8 cellular contexts compared by ENCODE assay signal in genomic region chr9:16133556-16134227, GRCh38.
DNase-seq lines count a peak whose midpoint lies in the region; ATAC-seq and TF ChIP-seq lines count a peak whose summit lies in the region.

No MANE protein-coding gene starts in this region.

- H3K4me3 ChIP-seq in fibroblast of mammary gland (ENCODE audit: control insufficient read depth, low read depth, low read length) (no peak overlapping the region), osteoblast (ENCODE audit: insufficient read depth, low read length) (no peak overlapping the region), stomach (no peak overlapping the region)

- H3K27me3 ChIP-seq in osteoblast (ENCODE audit: insufficient read depth, low read length) (no peaks in the 10 kb centered on the region), stomach (no peaks in the 10 kb centered on the region)

- no peak for TF ChIP-seq POLR2A in stomach (IDR thresholded peaks at IDR 0.05)

- no peaks in the 10 kb centered on the region for H3K9me3 ChIP-seq in osteoblast (ENCODE audit: low read depth, low read length)
- H3K9me3 ChIP-seq in stomach: peaks cover 0 to 10% (median 0%) of the 10 kb centered on the region in 4 donors

- ATAC-seq in GM21723 (IDR thresholded peaks at IDR 0.05; ENCODE audit: unreplicated experiment): peak; percentile 88

- 33 to 46% (median 42%) methylated on average over 19 of the region's 19 CpGs for WGBS in stomach, 5 donors

- no peaks in the 10 kb centered on the region for H4K20me1 ChIP-seq in osteoblast (ENCODE audit: insufficient read depth, low read length)

- peak overlapping the region; percentile 54 for H2AFZ ChIP-seq in osteoblast (ENCODE audit: low read length)

- H3K36me3 ChIP-seq in osteoblast (ENCODE audit: insufficient read depth, low read length): no peaks in the 10 kb centered on the region
- no peaks in the 10 kb centered on the region for H3K36me3 ChIP-seq in stomach

- H3K4me1 ChIP-seq in osteoblast (ENCODE audit: insufficient read depth, low read length): peaks cover 39% of the 10 kb centered on the region
- no peaks in the 10 kb centered on the region for H3K4me1 ChIP-seq in stomach

- peak overlapping the region; percentile 16 for H3K4me2 ChIP-seq in osteoblast (ENCODE audit: insufficient read depth, low read length)

- H3K27ac ChIP-seq in osteoblast (ENCODE audit: low read depth, low read length) (peak overlapping the region; percentile 28), stomach (no peak overlapping the region)

- intact Hi-C loops in stomach (cut with DNase I; ENCODE audit: low total_unique reads): no loop called here

- DNase-seq in stimulated activated CD4-positive, alpha-beta T cell treated with anti-CD3 and anti-CD28 coated beads, Interleukin-15, amount 100 ng/mL, for 24 hours: peak; percentile 28
- DNase-seq in stimulated activated CD4-positive, alpha-beta T cell treated with anti-CD3 and anti-CD28 coated beads, Interleukin-12 subunit alpha, Interleukin-12 subunit beta, amount 100 ng/mL, for 4 hours: no peak
- DNase-seq in HuH-7.5 (ENCODE audit: low spot score) (peak; percentile 20), SHP77 (lab: John Stamatoyannopoulos, UW) (peak; percentile 72 to 78), fibroblast of mammary gland (ENCODE audit: low read depth) (peak; percentile 67), osteoblast (ENCODE audit: insufficient read length, low spot score, missing footprints) (peak; percentile 78), stomach (no peak)

- TF ChIP-seq EP300 in stomach (IDR thresholded peaks at IDR 0.05): no peak

- no peaks in the 10 kb centered on the region for H3K79me2 ChIP-seq in osteoblast (ENCODE audit: insufficient read depth, low read length)

- TF ChIP-seq CTCF in fibroblast of mammary gland (conservative IDR thresholded peaks at IDR 0.05; ENCODE audit: control insufficient read depth, insufficient read depth, low read depth, low read length) (peak; percentile 60), osteoblast (IDR thresholded peaks at IDR 0.05; ENCODE audit: extremely low read depth, low read depth, low read length) (peak; percentile 73), stomach (IDR thresholded peaks at IDR 0.05) (peak in 2 of 7 experiments; percentile 10 to 38)

Comparison
In these comparisons a context has a peak if more than half of its experiments do, and no peak if none do; other contexts are left out.
1. DNase-seq: peak in stimulated activated CD4-positive, alpha-beta T cell treated with anti-CD3 and anti-CD28 coated beads, Interleukin-15, amount 100 ng/mL, for 24 hours (single experiment), HuH-7.5 (single experiment), SHP77 (2 of 2), fibroblast of mammary gland (single experiment) and osteoblast (single experiment); none in stimulated activated CD4-positive, alpha-beta T cell treated with anti-CD3 and anti-CD28 coated beads, Interleukin-12 subunit alpha, Interleukin-12 subunit beta, amount 100 ng/mL, for 4 hours (single experiment) and stomach (single experiment).